Comparison of ENCODE assay signal across 20 cellular contexts in genomic region chr3:182509312-182509711, GRCh38.
DNase-seq lines count a peak whose midpoint lies in the region; ATAC-seq lines count a peak whose summit lies in the region.
"Had no signal": no experiment of that assay in that cellular context is flagged by ENCODE, and none has a peak within 500 bp of the region (broad histone marks: within the 10 kb centered on the region; RNA-seq: fewer than 3 reads in every experiment).

No MANE protein-coding gene starts in this region.

- no peak for ATAC-seq in HG03108 (IDR thresholded peaks at IDR 0.05; ENCODE audit: unreplicated experiment)
- ATAC-seq in GM18909 (IDR thresholded peaks at IDR 0.05; ENCODE audit: poor library complexity, unreplicated experiment), result no peak
- ATAC-seq in HG02970 (IDR thresholded peaks at IDR 0.05; ENCODE audit: low FRiP score, unreplicated experiment), result no peak
- ATAC-seq: esophagus mucosa had no signal

- peak overlapping the region; percentile 41 for H3K27ac ChIP-seq in angular gyrus (ENCODE audit: low read depth, low read length)
- H3K27ac ChIP-seq: 22Rv1, left ventricle myocardium inferior had no signal

- peak; percentile 54 for DNase-seq in DMS53 (lab: John Stamatoyannopoulos, UW)
- no peak for DNase-seq in DMS53 treated with DMSO at 0.1 percent for 48 hours (lab: John Stamatoyannopoulos, UW; ENCODE audit: unreplicated experiment)
- DNase-seq in left kidney (ENCODE audit: low read depth, low spot score), result peak; percentile 64
- peak; percentile 72 for DNase-seq in superior temporal gyrus (ENCODE audit: extremely low spot score)
- DNase-seq: activated CD4-positive, alpha-beta T cell treated with anti-CD3 and anti-CD28 coated beads for 48 hours; BE2C; left ventricle myocardium inferior; MM.1S; NCI-H2081 treated with DMSO at 0.1 percent for 48 hours; NCI-H69; Right ventricle myocardium superior; stimulated activated CD4-positive, alpha-beta T cell treated with anti-CD3 and anti-CD28 coated beads, Interleukin-2, amount 100 ng/mL, for 24 hours; stimulated activated naive CD4-positive, alpha-beta T cell treated with Interleukin-2 at 50 U/mL for 16 hours; trophoblast cell had no signal
